12 cellular contexts compared by ENCODE assay signal in the genomic region with DNA sequence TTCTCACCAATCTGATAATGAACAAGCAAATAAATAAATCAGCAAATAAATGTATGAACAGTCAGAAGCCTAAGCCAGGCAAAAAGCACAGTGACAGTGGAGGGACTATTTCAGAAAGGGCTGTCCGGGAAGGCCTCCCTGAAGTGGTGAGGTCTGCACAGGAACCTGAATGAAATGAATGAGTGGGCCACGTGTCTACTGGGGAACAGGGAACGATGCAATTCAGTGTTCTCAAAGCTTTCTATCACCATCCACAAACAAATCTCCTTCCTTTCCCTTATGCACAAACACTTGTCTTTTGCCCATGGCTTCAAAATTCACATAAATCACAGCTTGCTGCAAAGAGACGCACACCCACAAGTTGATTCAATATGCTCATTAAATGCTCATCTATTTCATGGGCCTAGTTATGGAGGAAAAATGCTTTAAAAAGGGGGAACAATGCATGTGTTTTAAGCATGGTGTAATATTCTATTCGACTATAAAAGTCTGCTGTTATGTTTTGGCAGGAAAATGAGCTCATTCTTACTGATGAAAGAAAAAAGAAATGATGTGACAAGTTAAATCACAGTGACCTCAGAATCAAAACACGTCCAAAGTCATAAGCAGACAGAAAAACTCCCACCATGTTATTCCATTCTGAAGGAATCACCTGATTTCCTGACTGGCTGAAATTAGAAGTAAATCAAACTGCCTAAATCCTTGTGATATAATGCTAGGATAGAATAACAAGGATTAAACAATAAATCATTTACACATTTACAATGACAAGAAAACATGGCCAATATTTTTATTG. TPM values are rescaled to one million over a fixed set of nuclear protein-coding genes. Genes with fewer than 3 reads are reported as not detected.
DNase-seq lines count a peak whose midpoint lies in the region; ATAC-seq and TF ChIP-seq lines count a peak whose summit lies in the region.
"Had no signal": no experiment of that assay in that cellular context is flagged by ENCODE, and none has a peak within 500 bp of the region (broad histone marks: within the 10 kb centered on the region; RNA-seq: fewer than 3 reads in every experiment).

No MANE protein-coding gene starts in this region.

- DNase-seq in PC-9 = no peak
- no peak for DNase-seq in ascending aorta (ENCODE audit: low spot score in 2 of 2)
- no peak for DNase-seq in foreskin keratinocyte
- no peak for DNase-seq in stomach
- DNase-seq in Peyer's patch = no peak
- DNase-seq in AG08395 (ENCODE audit: low spot score) = no peak
- no peak for DNase-seq in NCI-H226
- DNase-seq: activated naive CD8-positive, alpha-beta T cell treated with anti-CD3 and anti-CD28 coated beads, Interleukin-2, amount 10 ng/mL, durations not matched to agents 7 days and 5 days; NCI-H446 treated with DMSO at 0.1 percent for 48 hours had no signal

- H3K4me3 ChIP-seq in PC-9 (no peak overlapping the region), ascending aorta (peak overlapping the region in 1 of 2 donors; percentile 3), stomach (no peak overlapping the region), Peyer's patch (no peak overlapping the region)
- H3K4me3 ChIP-seq: HAP-1 had no signal

- POLR2A ChIA-PET in PC-9 (lab: Charles Lee; ENCODE audit: unreplicated experiment) = no interaction called here

- CTCF ChIA-PET in PC-9 (lab: Charles Lee) = interaction anchor here (1.1 kb wide), 1 partner anchor 230 kb away, joined by 5 read pairs; no protein-coding TSS in a partner anchor

- no peaks in the 10 kb centered on the region for H3K4me1 ChIP-seq in PC-9 (replicated peaks; ENCODE audit: insufficient read depth)
- H3K4me1 ChIP-seq in ascending aorta = peaks cover 0 to 26% of the 10 kb centered on the region in 2 donors
- H3K4me1 ChIP-seq in foreskin keratinocyte = peaks cover 23% of the 10 kb centered on the region
- peaks cover 0 to 19% (median 9%) of the 10 kb centered on the region in 4 donors for H3K4me1 ChIP-seq in stomach
- H3K4me1 ChIP-seq in Peyer's patch = no peaks in the 10 kb centered on the region
- H3K4me1 ChIP-seq: HAP-1 had no signal

- 0 out of 2 replicates have a peak, but pooled peaks cover 7% of the 10 kb centered on the region for H3K36me3 ChIP-seq in PC-9 (ENCODE audit: low read depth)
- peaks cover 36 to 45% of the 10 kb centered on the region in 2 donors for H3K36me3 ChIP-seq in ascending aorta
- H3K36me3 ChIP-seq in stomach = peaks cover 27 to 93% (median 75%) of the 10 kb centered on the region in 4 donors
- H3K36me3 ChIP-seq in Peyer's patch = peaks cover 0 to 45% (median 3%) of the 10 kb centered on the region in 3 donors

- no peak overlapping the region for H2AFZ ChIP-seq in PC-9

- WGBS in stomach, 5 donors = 65 to 86% (median 79%) methylated on average over 6 of the region's 6 CpGs

- BruUV-seq in PC-9 (replicated peaks; lab: Mats Ljungman, UMichigan) = no TSS peak

- intact Hi-C loops in PC-9 (cut with micrococcal nuclease; ENCODE audit: unreplicated experiment) (no loop called here), ascending aorta (cut with DNase I) (loop anchor here (1.0 to 2.0 kb wide), 2 partner anchors 40 to 198 kb away; no protein-coding TSS in a partner anchor), stomach (cut with DNase I; ENCODE audit: low total_unique reads) (no loop called here)

- H3K9me3 ChIP-seq in PC-9 (ENCODE audit: insufficient read depth, low read depth) (no peaks in the 10 kb centered on the region), ascending aorta (no peaks in the 10 kb centered on the region), stomach (no peaks in the 10 kb centered on the region), Peyer's patch (no peaks in the 10 kb centered on the region)
- H3K9me3 ChIP-seq: HAP-1 had no signal

- TF ChIP-seq EP300 in stomach (IDR thresholded peaks at IDR 0.05) = no peak

- ATAC-seq in foreskin keratinocyte (no peak), HG03135 (IDR thresholded peaks at IDR 0.05; ENCODE audit: unreplicated experiment) (no peak)
- ATAC-seq: WTC11 had no signal

- no peaks in the 10 kb centered on the region for H3F3A ChIP-seq in PC-9 (ENCODE audit: insufficient read depth, low read depth)

- TF ChIP-seq POLR2A in stomach (IDR thresholded peaks at IDR 0.05) (no peak), Peyer's patch (IDR thresholded peaks at IDR 0.05) (no peak)

- TF ChIP-seq CTCF in PC-9 (conservative IDR thresholded peaks at IDR 0.05) (no peak), ascending aorta (IDR thresholded peaks at IDR 0.05) (no peak), foreskin keratinocyte (conservative IDR thresholded peaks at IDR 0.05) (no peak), stomach (IDR thresholded peaks at IDR 0.05) (no peak), Peyer's patch (IDR thresholded peaks at IDR 0.05) (no peak)

- H4K20me1 ChIP-seq in PC-9 (ENCODE audit: insufficient read depth) = no peaks in the 10 kb centered on the region; the same call in 1 of the 2 replicates

- H3K79me2 ChIP-seq in PC-9 (ENCODE audit: low read depth) = no peaks in the 10 kb centered on the region

- H3K27ac ChIP-seq in PC-9 (peak overlapping the region; percentile 71), ascending aorta (peak overlapping the region; percentile 84 to 86), foreskin keratinocyte (peak overlapping the region; percentile 91), stomach (peak overlapping the region in 4 of 5 donors; percentile 38 to 70 (median 68)), Peyer's patch (peak overlapping the region in 1 of 4 donors; percentile 40)

- no peaks in the 10 kb centered on the region for H3K9me2 ChIP-seq in PC-9 (ENCODE audit: insufficient read depth)

- no peak overlapping the region for H3K4me2 ChIP-seq in PC-9

- H3K27me3 ChIP-seq in PC-9 (ENCODE audit: insufficient read depth, low read depth) (no peaks in the 10 kb centered on the region), ascending aorta (no peaks in the 10 kb centered on the region), foreskin keratinocyte (no peaks in the 10 kb centered on the region), stomach (no peaks in the 10 kb centered on the region), Peyer's patch (no peaks in the 10 kb centered on the region)

RNA-seq across cellular contexts. Expression of gene URB1, which starts 21.6 kb away (rescaled TPM):
- total RNA-seq in PC-9 (2021) (11.0 TPM in 2 replicates), ascending aorta (35.4 TPM), foreskin keratinocyte (27.0 and 27.1 TPM in 2 replicates), stomach (10 to 100 TPM in 4 of 5 donors, 1 to 10 TPM in 1; 9.3 to 16.3 (median 15.4) TPM), Peyer's patch (10 to 100 TPM in 3 of 4 donors, 1 to 10 TPM in 1; 4.4 to 14.9 (median 11.0) TPM)
- polyA plus RNA-seq in foreskin keratinocyte (5.1 and 5.8 TPM in 2 replicates), stomach (1 to 10 TPM; 1.2 to 3.4 (median 1.9) TPM)

RNA-seq across cellular contexts. Expression of gene EVA1C, which starts 41.3 kb away (rescaled TPM):
- total RNA-seq in PC-9 (2021) = 3.0 and 3.1 TPM in 2 replicates
- total RNA-seq in ascending aorta = 147 TPM
- 9.5 and 13.1 TPM in 2 replicates for total RNA-seq in foreskin keratinocyte
- 11.2 and 14.4 TPM in 2 replicates for polyA plus RNA-seq in foreskin keratinocyte
- total RNA-seq in stomach = 100 to 1,000 TPM in 1 of 5 donors, 10 to 100 TPM in 4; 10.6 to 142 (median 48.7) TPM
- polyA plus RNA-seq in stomach = 10 to 100 TPM; 18.2 to 39.1 (median 33.6) TPM
- 10 to 100 TPM; 22.4 to 35.1 (median 30.3) TPM for total RNA-seq in Peyer's patch
